In the genomic region with DNA sequence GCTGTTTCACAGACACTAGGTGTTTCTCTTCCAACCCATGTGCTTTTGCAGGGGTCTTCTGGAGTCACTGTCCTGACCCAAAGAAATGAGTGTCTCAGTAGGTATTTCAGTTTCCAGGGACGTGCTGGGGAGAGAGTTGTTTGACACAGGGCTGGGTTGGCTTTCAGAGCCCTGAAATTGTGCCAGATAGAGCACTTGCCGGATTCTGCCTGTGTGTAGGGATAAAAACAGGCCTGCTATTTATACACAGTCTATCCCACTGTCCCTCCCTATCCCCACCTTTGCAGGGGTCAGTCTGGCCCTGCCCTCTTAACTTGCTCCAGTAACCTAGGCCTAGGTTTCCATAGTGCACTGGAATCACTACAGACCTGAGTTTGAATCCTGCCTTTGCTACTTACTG, we compare ENCODE assay signal across 8 cellular contexts. TPM values are rescaled to one million over a fixed set of nuclear protein-coding genes. Genes with fewer than 3 reads are reported as not detected.
DNase-seq lines count a peak whose midpoint lies in the region; ATAC-seq, FAIRE-seq and TF ChIP-seq lines count a peak whose summit lies in the region.

No MANE protein-coding gene starts in this region.

- CTCF ChIA-PET in HepG2 (lab: Yijun Ruan, JAX; ENCODE audit: low intra/inter-chr PET ratio, low total read pairs), result interaction anchor here (1.1 to 1.8 kb wide), 2 partner anchors 11 to 103 kb away, joined by 5 to 6 read pairs; no protein-coding TSS in a partner anchor

- H3K4me1 ChIP-seq in HepG2 (ENCODE audit: insufficient read depth, low read length), result peaks cover 69% of the 10 kb centered on the region
- peaks cover 0 to 18% (median 5%) of the 10 kb centered on the region in 4 donors for H3K4me1 ChIP-seq in right lobe of liver
- peaks cover 9 to 26% of the 10 kb centered on the region in 2 donors for H3K4me1 ChIP-seq in muscle layer of duodenum (ENCODE audit: control insufficient read depth in 1 of 2, insufficient read depth in 2 of 2, low read length in 2 of 2)
- peaks cover 37% of the 10 kb centered on the region for H3K4me1 ChIP-seq in vagina

- H3K9me3 Mint-ChIP-seq in chondrocyte (ENCODE audit: low read depth), result no peaks in the 10 kb centered on the region

- FAIRE-seq in HepG2 (lab: Jason Lieb, UNC), result no peak

- TF ChIP-seq CTCF in HepG2 (CRISPR knock-in tag; IDR thresholded peaks at IDR 0.05) (no peak), right lobe of liver (IDR thresholded peaks at IDR 0.05) (no peak), chondrocyte (IDR thresholded peaks at IDR 0.05) (no peak), vagina (IDR thresholded peaks at IDR 0.05) (no peak)

- POLR2A ChIA-PET in HepG2 (lab: Yijun Ruan, JAX), result interaction anchor here (0.9 to 1.8 kb wide), 13 partner anchors 10 to 300 kb away, joined by 3 to 15 read pairs (median 8); a partner anchor contains a TSS

- peak overlapping the region; percentile 99 for H3K4me2 ChIP-seq in HepG2 (ENCODE audit: low read depth, low read length)

- no TSS peak for BruUV-seq in HepG2 (replicated peaks; lab: Mats Ljungman, UMichigan)

- H3K4me3 Mint-ChIP-seq in chondrocyte (ENCODE audit: unreplicated experiment), result peak overlapping the region; percentile 66

- peaks cover 21% of the 10 kb centered on the region for H3K4me1 Mint-ChIP-seq in chondrocyte (ENCODE audit: low read depth)

- no peak for TF ChIP-seq EP300 in HepG2 (IDR thresholded peaks at IDR 0.05; ENCODE audit: low read depth in 2 of 2, low read length in 2 of 2)
- no peak for TF ChIP-seq EP300 in HepG2 (CRISPR knock-in tag; IDR thresholded peaks at IDR 0.05; ENCODE audit: borderline replicate concordance)

- H3K36me3 Mint-ChIP-seq in chondrocyte (ENCODE audit: low read depth), result no peaks in the 10 kb centered on the region

- H3K36me3 ChIP-seq in HepG2 (replicated peaks in 1 of 2; ENCODE audit: control insufficient read depth in 1 of 2, insufficient read depth in 2 of 2, low read length in 2 of 2), result no peaks in the 10 kb centered on the region
- H3K36me3 ChIP-seq in right lobe of liver, result no peaks in the 10 kb centered on the region
- H3K36me3 ChIP-seq in muscle layer of duodenum (ENCODE audit: control insufficient read depth in 1 of 2, insufficient read depth in 2 of 2, low read length in 2 of 2), result peaks cover 0 to 3% of the 10 kb centered on the region in 2 donors
- H3K36me3 ChIP-seq in vagina, result no peaks in the 10 kb centered on the region

- no peak for DNase-seq in HepG2 (ENCODE audit: low spot score)
- DNase-seq in right lobe of liver, result no peak
- DNase-seq in chondrocyte (ENCODE audit: low spot score), result peak; percentile 6
- no peak for DNase-seq in vagina (ENCODE audit: extremely low spot score in 2 of 2)
- no peak for DNase-seq in NCI-H2196 (lab: John Stamatoyannopoulos, UW; ENCODE audit: unreplicated experiment)

- TF ChIP-seq RAD21 in HepG2 (CRISPR knock-in tag; IDR thresholded peaks at IDR 0.05), result no peak

- H3K27me3 ChIP-seq in HepG2 (ENCODE audit: control insufficient read depth in 1 of 2, insufficient read depth in 2 of 2, low read length in 2 of 2) (0 out of 5 replicates have a peak, but pooled peaks cover 0 to 7% of the 10 kb centered on the region in 2 experiments), right lobe of liver (no peaks in the 10 kb centered on the region), muscle layer of duodenum (ENCODE audit: low read depth, low read length) (no peaks in the 10 kb centered on the region), vagina (no peaks in the 10 kb centered on the region)

- no peak overlapping the region for H3K27ac ChIP-seq in HepG2 (ENCODE audit: extremely low read length, insufficient read depth, low read length)
- no peak overlapping the region for H3K27ac ChIP-seq in right lobe of liver
- H3K27ac ChIP-seq in muscle layer of duodenum (ENCODE audit: low read length), result peak overlapping the region; percentile 74
- H3K27ac ChIP-seq in vagina, result peak overlapping the region; percentile 68

- H2AFZ ChIP-seq in HepG2 (ENCODE audit: low read length), result no peak overlapping the region

- H3K9me3 ChIP-seq in HepG2 (ENCODE audit: low read length), result no peaks in the 10 kb centered on the region
- H3K9me3 ChIP-seq in right lobe of liver, result no peaks in the 10 kb centered on the region
- no peaks in the 10 kb centered on the region for H3K9me3 ChIP-seq in muscle layer of duodenum (ENCODE audit: control insufficient read depth in 1 of 2, low read length in 2 of 2)
- H3K9me3 ChIP-seq in vagina, result no peaks in the 10 kb centered on the region

- H3K27ac Mint-ChIP-seq in chondrocyte (ENCODE audit: unreplicated experiment), result no peak overlapping the region

- no peak for TF ChIP-seq POLR2A in HepG2 (IDR thresholded peaks at IDR 0.05; ENCODE audit: insufficient read depth in 1 of 2, low read depth in 2 of 2, low read length in 2 of 2)
- no peak for TF ChIP-seq POLR2A in right lobe of liver (IDR thresholded peaks at IDR 0.05)
- no peak for TF ChIP-seq POLR2A in vagina (IDR thresholded peaks at IDR 0.05)

- no peaks in the 10 kb centered on the region for H4K20me1 ChIP-seq in HepG2 (ENCODE audit: insufficient read depth, low read length)

- in situ Hi-C loops in HepG2 (cut with HindIII; ENCODE audit: extremely low pct_ligation_motif_present, low pct_unique_long_range_greater_than_20kb), result no loop called here

- H3K27me3 Mint-ChIP-seq in chondrocyte (ENCODE audit: low read depth), result peaks cover 3% of the 10 kb centered on the region

- whole genome bisulfite sequencing in HepG2 (ENCODE audit: low lambda C conversion rate), result 0% methylated on average over 2 of the region's 2 CpGs
- WGBS in right lobe of liver (ENCODE audit: insufficient coverage, low coverage, low lambda C conversion rate, missing lambda C conversion rate), result 5% methylated on average over 2 of the region's 2 CpGs

- intact Hi-C loops in HepG2 (cut with micrococcal nuclease; ENCODE audit: unreplicated experiment) (loop anchor here (5.0 kb wide), 3 partner anchors 55 to 175 kb away; no protein-coding TSS in a partner anchor), right lobe of liver (cut with DNase I) (no loop called here), vagina (cut with DNase I) (no loop called here)

- peak overlapping the region; percentile 51; the same call in 1 of the 2 replicates for H3K9ac ChIP-seq in HepG2 (ENCODE audit: insufficient read depth, low read depth, low read length)

- H3K4me3 ChIP-seq in HepG2 (replicated peaks in 1 of 3; ENCODE audit: insufficient read depth in 1 of 3, low read depth in 2 of 3, low read length in 3 of 3) (peak overlapping the region; percentile 62 to 81 (median 81)), right lobe of liver (no peak overlapping the region), muscle layer of duodenum (ENCODE audit: low read depth in 1 of 2, low read length in 2 of 2) (peak overlapping the region; percentile 54 to 60), vagina (peak overlapping the region in 1 of 2 donors; percentile 74)

- H3K79me2 ChIP-seq in HepG2 (ENCODE audit: insufficient read depth, low read length), result no peaks in the 10 kb centered on the region

- ATAC-seq in HepG2 (no peak), right lobe of liver (no peak), HG03571 (IDR thresholded peaks at IDR 0.05; ENCODE audit: unreplicated experiment) (no peak), HG02938 (IDR thresholded peaks at IDR 0.05; ENCODE audit: unreplicated experiment) (no peak)

RNA-seq across cellular contexts. Expression of a gene that starts 1.0 kb away (rescaled TPM):
- 0.77 and 1.7 TPM in 2 replicates for total RNA-seq in HepG2 (2016; rRNA removed; fragmentation: Illumina TruSeq; extraction: Trizol)
- total RNA-seq in HepG2 (2016; cell fraction: cytosol; rRNA removed; fragmentation: Illumina TruSeq; extraction: Trizol; ENCODE audit: low read depth), result 0.20 and 0.26 TPM in 2 replicates
- 0.58 and 1.5 TPM in 2 replicates for total RNA-seq in HepG2 (2016; cell fraction: insoluble cytoplasmic fraction; rRNA removed; fragmentation: Illumina TruSeq; extraction: Trizol)
- 0.45 and 0.62 TPM in 2 replicates for total RNA-seq in HepG2 (2016; cell fraction: membrane; rRNA removed; fragmentation: Illumina TruSeq; extraction: Trizol)
- total RNA-seq in HepG2 (2016; cell fraction: nucleus; rRNA removed; fragmentation: Illumina TruSeq; extraction: Trizol), result 1.3 and 2.3 TPM in 2 replicates
- polyA plus RNA-seq in HepG2 (2011; rRNA removed), result 4.3 and 5.0 TPM in 2 replicates
- polyA plus RNA-seq in HepG2 (2011; cell fraction: cytosol; rRNA removed), result 3.5 and 3.7 TPM in 2 replicates
- polyA plus RNA-seq in HepG2 (2011; cell fraction: nucleus; rRNA removed), result 3.4 and 3.9 TPM in 2 replicates
- polyA plus RNA-seq in HepG2 (2012), result 1.4 and 3.0 TPM in 2 replicates
- 0.14 and 0.17 TPM in 2 replicates for polyA plus RNA-seq in HepG2 (2016; cell fraction: cytosol; fragmentation: Illumina TruSeq; extraction: Trizol; ENCODE audit: low read depth)
- 0.79 and 0.88 TPM in 2 replicates for polyA plus RNA-seq in HepG2 (2016; cell fraction: insoluble cytoplasmic fraction; fragmentation: Illumina TruSeq; extraction: Trizol; ENCODE audit: low read depth)
- polyA plus RNA-seq in HepG2 (2016; cell fraction: membrane; fragmentation: Illumina TruSeq; extraction: Trizol; ENCODE audit: low read depth), result 0.26 TPM in 2 replicates
- polyA plus RNA-seq in HepG2 (2016; cell fraction: nucleus; fragmentation: Illumina TruSeq; extraction: Trizol; ENCODE audit: insufficient read depth, low read depth), result 1.8 and 1.9 TPM in 2 replicates
- 1.0 and 3.2 TPM in 2 replicates for polyA minus RNA-seq in HepG2 (2011; rRNA and poly(A)+ RNA removed; ENCODE audit: low replicate concordance)
- 1.4 and 1.5 TPM in 2 replicates for polyA minus RNA-seq in HepG2 (2011; cell fraction: cytosol; rRNA and poly(A)+ RNA removed)
- polyA minus RNA-seq in HepG2 (2011; cell fraction: nucleus; rRNA and poly(A)+ RNA removed), result 3.5 and 4.1 TPM in 2 replicates
- 1 to 10 TPM in 2 of 6 experiments, under 1 TPM in 4; 0.42 to 1.8 (median 0.78) TPM for total RNA-seq in right lobe of liver
- total RNA-seq in chondrocyte, result 2.8 to 8.0 TPM (median 7.2 TPM) in 3 replicates
- 16.2 TPM for total RNA-seq in vagina

RNA-seq across cellular contexts. Expression of a gene that starts 12.6 kb away (rescaled TPM):
- not detected in 2 replicates for total RNA-seq in HepG2 (2016; rRNA removed; fragmentation: Illumina TruSeq; extraction: Trizol)
- total RNA-seq in HepG2 (2016; cell fraction: cytosol; rRNA removed; fragmentation: Illumina TruSeq; extraction: Trizol; ENCODE audit: low read depth), result not detected in 2 replicates
- total RNA-seq in HepG2 (2016; cell fraction: insoluble cytoplasmic fraction; rRNA removed; fragmentation: Illumina TruSeq; extraction: Trizol), result not detected in 2 replicates
- not detected in 2 replicates for total RNA-seq in HepG2 (2016; cell fraction: membrane; rRNA removed; fragmentation: Illumina TruSeq; extraction: Trizol)
- not detected in 2 replicates for total RNA-seq in HepG2 (2016; cell fraction: nucleus; rRNA removed; fragmentation: Illumina TruSeq; extraction: Trizol)
- polyA plus RNA-seq in HepG2 (2011; rRNA removed), result 0.05 TPM in 1 of 2 replicates, not detected in the other
- polyA plus RNA-seq in HepG2 (2011; cell fraction: cytosol; rRNA removed), result 0.01 TPM in 1 of 2 replicates, not detected in the other
- polyA plus RNA-seq in HepG2 (2011; cell fraction: nucleus; rRNA removed), result 0.10 and 0.40 TPM in 2 replicates
- polyA plus RNA-seq in HepG2 (2012), result not detected in 2 replicates
- polyA plus RNA-seq in HepG2 (2016; cell fraction: cytosol; fragmentation: Illumina TruSeq; extraction: Trizol; ENCODE audit: low read depth), result not detected in 2 replicates
- not detected in 2 replicates for polyA plus RNA-seq in HepG2 (2016; cell fraction: insoluble cytoplasmic fraction; fragmentation: Illumina TruSeq; extraction: Trizol; ENCODE audit: low read depth)
- polyA plus RNA-seq in HepG2 (2016; cell fraction: membrane; fragmentation: Illumina TruSeq; extraction: Trizol; ENCODE audit: low read depth), result not detected in 2 replicates
- polyA plus RNA-seq in HepG2 (2016; cell fraction: nucleus; fragmentation: Illumina TruSeq; extraction: Trizol; ENCODE audit: insufficient read depth, low read depth), result not detected in 2 replicates
- not detected in 2 replicates for polyA minus RNA-seq in HepG2 (2011; rRNA and poly(A)+ RNA removed; ENCODE audit: low replicate concordance)
- not detected in 2 replicates for polyA minus RNA-seq in HepG2 (2011; cell fraction: cytosol; rRNA and poly(A)+ RNA removed)
- 0.12 TPM in 1 of 2 replicates, not detected in the other for polyA minus RNA-seq in HepG2 (2011; cell fraction: nucleus; rRNA and poly(A)+ RNA removed)
- not detected for total RNA-seq in right lobe of liver
- total RNA-seq in chondrocyte, result not detected in 3 replicates
- 0.25 TPM for total RNA-seq in vagina

RNA-seq across cellular contexts. Expression of a gene that starts 44.5 kb away (rescaled TPM):
- 70.8 and 102 TPM in 2 replicates for total RNA-seq in HepG2 (2016; rRNA removed; fragmentation: Illumina TruSeq; extraction: Trizol)
- 30.8 and 31.4 TPM in 2 replicates for total RNA-seq in HepG2 (2016; cell fraction: cytosol; rRNA removed; fragmentation: Illumina TruSeq; extraction: Trizol; ENCODE audit: low read depth)
- 73.4 and 106 TPM in 2 replicates for total RNA-seq in HepG2 (2016; cell fraction: insoluble cytoplasmic fraction; rRNA removed; fragmentation: Illumina TruSeq; extraction: Trizol)
- total RNA-seq in HepG2 (2016; cell fraction: membrane; rRNA removed; fragmentation: Illumina TruSeq; extraction: Trizol), result 63.5 and 65.6 TPM in 2 replicates
- total RNA-seq in HepG2 (2016; cell fraction: nucleus; rRNA removed; fragmentation: Illumina TruSeq; extraction: Trizol), result 34.9 and 39.3 TPM in 2 replicates
- polyA plus RNA-seq in HepG2 (2011; rRNA removed), result 67.2 and 70.4 TPM in 2 replicates
- polyA plus RNA-seq in HepG2 (2011; cell fraction: cytosol; rRNA removed), result 82.6 and 98.7 TPM in 2 replicates
- 19.1 and 24.2 TPM in 2 replicates for polyA plus RNA-seq in HepG2 (2011; cell fraction: nucleus; rRNA removed)
- polyA plus RNA-seq in HepG2 (2012), result 91.4 and 114 TPM in 2 replicates
- 34.9 and 37.0 TPM in 2 replicates for polyA plus RNA-seq in HepG2 (2016; cell fraction: cytosol; fragmentation: Illumina TruSeq; extraction: Trizol; ENCODE audit: low read depth)
- 154 TPM in 2 replicates for polyA plus RNA-seq in HepG2 (2016; cell fraction: insoluble cytoplasmic fraction; fragmentation: Illumina TruSeq; extraction: Trizol; ENCODE audit: low read depth)
- 58.7 and 63.7 TPM in 2 replicates for polyA plus RNA-seq in HepG2 (2016; cell fraction: membrane; fragmentation: Illumina TruSeq; extraction: Trizol; ENCODE audit: low read depth)
- 45.6 and 54.4 TPM in 2 replicates for polyA plus RNA-seq in HepG2 (2016; cell fraction: nucleus; fragmentation: Illumina TruSeq; extraction: Trizol; ENCODE audit: insufficient read depth, low read depth)
- polyA minus RNA-seq in HepG2 (2011; rRNA and poly(A)+ RNA removed; ENCODE audit: low replicate concordance), result 91.1 and 127 TPM in 2 replicates
- 32.0 and 33.9 TPM in 2 replicates for polyA minus RNA-seq in HepG2 (2011; cell fraction: cytosol; rRNA and poly(A)+ RNA removed)
- 33.0 and 40.5 TPM in 2 replicates for polyA minus RNA-seq in HepG2 (2011; cell fraction: nucleus; rRNA and poly(A)+ RNA removed)
- total RNA-seq in right lobe of liver, result 10 to 100 TPM in 5 of 6 experiments, 1 to 10 TPM in 1; 9.8 to 30.8 (median 14.7) TPM
- 44.5 to 50.5 TPM (median 49.0 TPM) in 3 replicates for total RNA-seq in chondrocyte
- 94.8 TPM for total RNA-seq in vagina

RNA-seq across cellular contexts. Expression of a gene that starts 54.3 kb away (rescaled TPM):
- total RNA-seq in HepG2 (2016; rRNA removed; fragmentation: Illumina TruSeq; extraction: Trizol) (69.9 and 101 TPM in 2 replicates), right lobe of liver (10 to 100 TPM; 45.5 to 73.2 (median 62.6) TPM), chondrocyte (61.4 to 79.8 TPM (median 67.7 TPM) in 3 replicates), vagina (140 TPM)
- 59.7 and 69.1 TPM in 2 replicates for total RNA-seq in HepG2 (2016; cell fraction: cytosol; rRNA removed; fragmentation: Illumina TruSeq; extraction: Trizol; ENCODE audit: low read depth)
- total RNA-seq in HepG2 (2016; cell fraction: insoluble cytoplasmic fraction; rRNA removed; fragmentation: Illumina TruSeq; extraction: Trizol), result 69.9 and 98.6 TPM in 2 replicates
- 33.7 and 41.4 TPM in 2 replicates for total RNA-seq in HepG2 (2016; cell fraction: membrane; rRNA removed; fragmentation: Illumina TruSeq; extraction: Trizol)
- total RNA-seq in HepG2 (2016; cell fraction: nucleus; rRNA removed; fragmentation: Illumina TruSeq; extraction: Trizol), result 106 and 125 TPM in 2 replicates
- polyA plus RNA-seq in HepG2 (2011; rRNA removed), result 68.5 and 82.0 TPM in 2 replicates
- 33.7 and 45.2 TPM in 2 replicates for polyA plus RNA-seq in HepG2 (2011; cell fraction: cytosol; rRNA removed)
- polyA plus RNA-seq in HepG2 (2011; cell fraction: nucleus; rRNA removed), result 104 and 105 TPM in 2 replicates
- 56.5 and 76.2 TPM in 2 replicates for polyA plus RNA-seq in HepG2 (2012)
- 2.7 and 3.1 TPM in 2 replicates for polyA plus RNA-seq in HepG2 (2016; cell fraction: cytosol; fragmentation: Illumina TruSeq; extraction: Trizol; ENCODE audit: low read depth)
- 76.7 and 87.6 TPM in 2 replicates for polyA plus RNA-seq in HepG2 (2016; cell fraction: insoluble cytoplasmic fraction; fragmentation: Illumina TruSeq; extraction: Trizol; ENCODE audit: low read depth)
- 7.0 and 8.2 TPM in 2 replicates for polyA plus RNA-seq in HepG2 (2016; cell fraction: membrane; fragmentation: Illumina TruSeq; extraction: Trizol; ENCODE audit: low read depth)
- polyA plus RNA-seq in HepG2 (2016; cell fraction: nucleus; fragmentation: Illumina TruSeq; extraction: Trizol; ENCODE audit: insufficient read depth, low read depth), result 142 and 161 TPM in 2 replicates
- 130 and 138 TPM in 2 replicates for polyA minus RNA-seq in HepG2 (2011; rRNA and poly(A)+ RNA removed; ENCODE audit: low replicate concordance)
- polyA minus RNA-seq in HepG2 (2011; cell fraction: cytosol; rRNA and poly(A)+ RNA removed), result 52.8 and 61.5 TPM in 2 replicates
- polyA minus RNA-seq in HepG2 (2011; cell fraction: nucleus; rRNA and poly(A)+ RNA removed), result 183 and 186 TPM in 2 replicates

Comparison
In these comparisons a context has a peak if more than half of its experiments do, and no peak if none do; other contexts are left out.
1. H3K4me3 ChIP-seq: peak in HepG2 (3 of 3) and muscle layer of duodenum (2 of 2); none in right lobe of liver (0 of 3).
2. H3K27ac ChIP-seq: peak in muscle layer of duodenum (single experiment) and vagina (single experiment); none in HepG2 (single experiment) and right lobe of liver (0 of 3).